Comparison of ENCODE assay signal across 20 cellular contexts in the genomic region with DNA sequence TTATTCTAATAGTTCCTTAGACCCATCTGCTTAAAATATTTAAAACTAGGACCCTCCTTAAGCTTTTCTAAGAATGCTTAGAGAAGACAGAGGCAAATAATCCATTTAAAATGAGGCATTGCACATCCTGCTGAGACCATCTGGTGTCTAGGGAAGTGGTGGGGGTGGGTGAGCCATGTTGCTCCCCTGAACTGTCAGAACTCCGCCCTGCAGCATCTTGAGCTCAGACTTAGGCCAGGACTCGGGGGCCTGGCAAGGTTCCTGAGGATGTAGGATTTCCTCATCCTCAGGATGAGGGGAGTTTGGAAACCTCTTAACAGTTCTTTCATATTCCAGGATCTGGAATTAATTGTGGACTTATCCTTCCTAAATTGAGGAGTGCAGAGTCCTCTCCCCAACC. TPM values are rescaled to one million over a fixed set of nuclear protein-coding genes. Genes with fewer than 3 reads are reported as not detected.
DNase-seq lines count a peak whose midpoint lies in the region; FAIRE-seq and TF ChIP-seq lines count a peak whose summit lies in the region.
"Had no signal": no experiment of that assay in that cellular context is flagged by ENCODE, and none has a peak within 500 bp of the region (broad histone marks: within the 10 kb centered on the region; RNA-seq: fewer than 3 reads in every experiment).

No MANE protein-coding gene starts in this region.

- WGBS in transverse colon (ENCODE audit: low coverage in 1 of 2), 2 donors, result 0 to 30% methylated on average over 1 to 2 of the region's 2 CpGs

- FAIRE-seq in kidney (lab: Jason Lieb, UNC), result no peak
- FAIRE-seq: A204.1, GM19239 had no signal

- peak; percentile 3 for DNase-seq in EH (ENCODE audit: low read depth)
- peak; percentile 70 for DNase-seq in NCI-H524 treated with DMSO at 0.1 percent for 48 hours (lab: John Stamatoyannopoulos, UW)
- DNase-seq in endothelial cell (ENCODE audit: low spot score), result peak; percentile 38
- peak; percentile 36 for DNase-seq in kidney
- DNase-seq in HFFc6, result no peak
- no peak for DNase-seq in colonic mucosa
- no peak for DNase-seq in Ammon's horn (ENCODE audit: low spot score)
- DNase-seq in transverse colon, result no peak
- DNase-seq: CD4-positive, CD25-positive, alpha-beta regulatory T cell; GOT3; HCEC 1CT; KBM-7; MM.1S; NCI-H1048; NCI-H1417 treated with DMSO at 0.1 percent for 48 hours; NCI-H2029; NK-92 treated with Interleukin-12 subunit alpha and Interleukin-12 subunit beta, amount 100 ng/mL, for 24 hours had no signal

- H3K36me3 Mint-ChIP-seq in endothelial cell (ENCODE audit: low read depth, unreplicated experiment), result peaks cover 10% of the 10 kb centered on the region
- no peaks in the 10 kb centered on the region for H3K36me3 Mint-ChIP-seq in HFFc6 (ENCODE audit: low read depth)
- H3K36me3 Mint-ChIP-seq: CD4-positive, CD25-positive, alpha-beta regulatory T cell had no signal

- H3K27ac Mint-ChIP-seq in endothelial cell (ENCODE audit: unreplicated experiment) (peak overlapping the region; percentile 75), HFFc6 (no peak overlapping the region)
- H3K27ac Mint-ChIP-seq: CD4-positive, CD25-positive, alpha-beta regulatory T cell had no signal

- H3K9me3 Mint-ChIP-seq in endothelial cell (ENCODE audit: unreplicated experiment) (no peaks in the 10 kb centered on the region), HFFc6 (no peaks in the 10 kb centered on the region)

- no peak for TF ChIP-seq EP300 in transverse colon (IDR thresholded peaks at IDR 0.05; ENCODE audit: low read depth)

- in situ Hi-C loops in transverse colon (cut with MboI; ENCODE audit: low pct_ligation_motif_present in 1 of 4, low pct_unique_long_range_greater_than_20kb in 1 of 4, low sequenced_read_pairs in 3 of 4), result no loop called here

- TF ChIP-seq POLR2A in transverse colon (IDR thresholded peaks at IDR 0.05), result no peak

- H3K9ac ChIP-seq in kidney (ENCODE audit: low read length in 2 of 2) (no peak overlapping the region), colonic mucosa (ENCODE audit: low read depth in 2 of 2, low read length in 2 of 2) (no peak overlapping the region)

- H3K27me3 ChIP-seq in colonic mucosa, result peaks cover 8% of the 10 kb centered on the region
- peaks cover 24% of the 10 kb centered on the region for H3K27me3 ChIP-seq in transverse colon

- H3K36me3 ChIP-seq in kidney (ENCODE audit: control insufficient read depth in 1 of 2, insufficient read depth in 2 of 2, low read length in 2 of 2), result no peaks in the 10 kb centered on the region
- no peaks in the 10 kb centered on the region for H3K36me3 ChIP-seq in colonic mucosa
- no peaks in the 10 kb centered on the region for H3K36me3 ChIP-seq in transverse colon

- TF ChIP-seq CTCF in endothelial cell (IDR thresholded peaks at IDR 0.05; ENCODE audit: unreplicated experiment), result no peak
- no peak for TF ChIP-seq CTCF in kidney (IDR thresholded peaks at IDR 0.05; ENCODE audit: borderline replicate concordance, extremely low read depth, insufficient read depth)
- TF ChIP-seq CTCF in HFFc6 (IDR thresholded peaks at IDR 0.05), result no peak
- no peak for TF ChIP-seq CTCF in colonic mucosa (IDR thresholded peaks at IDR 0.05)
- TF ChIP-seq CTCF in transverse colon (IDR thresholded peaks at IDR 0.05), result no peak

- H3K4me3 Mint-ChIP-seq in endothelial cell (ENCODE audit: unreplicated experiment) (no peak overlapping the region), HFFc6 (no peak overlapping the region)
- H3K4me3 Mint-ChIP-seq: CD4-positive, CD25-positive, alpha-beta regulatory T cell had no signal

- H3K9me3 ChIP-seq in kidney (ENCODE audit: control insufficient read depth in 1 of 2, low read length in 2 of 2) (no peaks in the 10 kb centered on the region), colonic mucosa (no peaks in the 10 kb centered on the region), transverse colon (no peaks in the 10 kb centered on the region)

- intact Hi-C loops in kidney (cut with DNase I), result no loop called here
- intact Hi-C loops in colonic mucosa (cut with DNase I), result no loop called here
- intact Hi-C loops in transverse colon (cut with DNase I; ENCODE audit: low total_unique reads), result no loop called here

- H3K27ac ChIP-seq in kidney (ENCODE audit: low read depth in 2 of 2, low read length in 2 of 2) (no peak overlapping the region), colonic mucosa (no peak overlapping the region), transverse colon (no peak overlapping the region)

- H3K4me1 Mint-ChIP-seq in endothelial cell (ENCODE audit: unreplicated experiment), result peaks cover 57% of the 10 kb centered on the region
- no peaks in the 10 kb centered on the region for H3K4me1 Mint-ChIP-seq in HFFc6 (ENCODE audit: low read depth)

- H3K4me1 ChIP-seq in kidney (ENCODE audit: control insufficient read depth in 1 of 2, insufficient read depth in 1 of 2, low read depth in 1 of 2, low read length in 2 of 2) (peaks cover 0 to 4% of the 10 kb centered on the region in 2 donors), colonic mucosa (no peaks in the 10 kb centered on the region), transverse colon (peaks cover 0 to 5% (median 2%) of the 10 kb centered on the region in 4 donors)

- H3K27me3 Mint-ChIP-seq in endothelial cell (ENCODE audit: unreplicated experiment) (peaks cover 3% of the 10 kb centered on the region), HFFc6 (ENCODE audit: insufficient read depth) (peaks cover under 1% of the 10 kb centered on the region; the same call in 1 of the 2 replicates)

- no peak overlapping the region for H3K4me3 ChIP-seq in kidney (ENCODE audit: low read length in 2 of 2)
- no peak overlapping the region for H3K4me3 ChIP-seq in colonic mucosa
- no peak overlapping the region for H3K4me3 ChIP-seq in transverse colon

RNA-seq across cellular contexts. Expression of gene TLL1, which starts 6.5 kb away (rescaled TPM):
- total RNA-seq in endothelial cell (ENCODE audit: unreplicated experiment) (48.0 TPM), kidney (10.0 TPM), colonic mucosa (1 to 10 TPM; 2.4 to 3.4 TPM), transverse colon (1 to 10 TPM in 3 of 4 donors, under 1 TPM in 1; 1.00 to 3.7 (median 1.6) TPM)
- polyA plus RNA-seq in kidney (ENCODE audit: insufficient read depth, low read depth, low replicate concordance), result 0.28 TPM
- under 1 TPM in 4 of 6 experiments, not detected in 2; 0.12 to 0.92 (median 0.32) TPM for total RNA-seq in HFFc6 (2021; fragmentation: NEBNext Ultra II Directional; extraction: Animal tissue kit (Norgen Biotek cat#: 25700))
- total RNA-seq: CD4-positive, CD25-positive, alpha-beta regulatory T cell; Daoy had no signal
- polyA plus RNA-seq: CD4-positive, CD25-positive, alpha-beta regulatory T cell had no signal

Comparison
In these comparisons a context has a peak if more than half of its experiments do, and no peak if none do; other contexts are left out.
1. DNase-seq: peak in EH (single experiment), NCI-H524 treated with DMSO at 0.1 percent for 48 hours (single experiment), endothelial cell (single experiment) and kidney (single experiment); none in HFFc6 (single experiment), colonic mucosa (single experiment), Ammon's horn (single experiment) and transverse colon (single experiment).